ENCODE assay signal across 17 cellular contexts in genomic region chr10:28561531-28561930, GRCh38. TPM values are rescaled to one million over a fixed set of nuclear protein-coding genes. Genes with fewer than 3 reads are reported as not detected.
DNase-seq lines count a peak whose midpoint lies in the region.
"Had no signal": no experiment of that assay in that cellular context is flagged by ENCODE, and none has a peak within 500 bp of the region (broad histone marks: within the 10 kb centered on the region; RNA-seq: fewer than 3 reads in every experiment).

No MANE protein-coding gene starts in this region.

- peaks cover 20% of the 10 kb centered on the region for H3K4me1 ChIP-seq in mesendoderm (ENCODE audit: control insufficient read depth, low read depth, low read length)

- no peak overlapping the region for H3K18ac ChIP-seq in mesendoderm (ENCODE audit: low read length)

- H3K4me3 ChIP-seq in H7 (ENCODE audit: insufficient read depth, low read depth, low read length) (no peak overlapping the region), mesendoderm (ENCODE audit: low read length) (no peak overlapping the region)
- H3K4me3 ChIP-seq: GM12878 had no signal

- peaks cover 19% of the 10 kb centered on the region for H3K79me1 ChIP-seq in mesendoderm (ENCODE audit: low read length)

- H3K36me3 ChIP-seq in H7 (replicated peaks; ENCODE audit: control insufficient read depth, insufficient read depth, low read length) (peaks cover 5% of the 10 kb centered on the region; the same call in 1 of the 2 replicates), mesendoderm (ENCODE audit: control insufficient read depth, insufficient read depth, low read length) (peaks cover 3% of the 10 kb centered on the region)

- DNase-seq in ELF-1 (ENCODE audit: low read depth, low spot score) (peak; percentile 49), H7 (peak; percentile 5), cerebellar cortex (ENCODE audit: low spot score) (peak; percentile 71), mesendoderm (peak; percentile 51), hypothalamus (lab: John Stamatoyannopoulos, UW) (no peak), Ammon's horn (ENCODE audit: low spot score) (no peak), HK-2 (ENCODE audit: unreplicated experiment) (no peak)
- DNase-seq: CD4-positive, CD25-positive, alpha-beta regulatory T cell; DMS79; NCI-H1105; NCI-H1694 treated with DMSO at 0.1 percent for 48 hours; NCI-H2081 treated with DMSO at 0.1 percent for 48 hours; NCI-H2171 treated with DMSO at 0.1 percent for 48 hours; NCI-H446 treated with DMSO at 0.1 percent for 48 hours; NCI-H526 treated with DMSO at 0.1 percent for 48 hours; Right ventricle myocardium superior had no signal

- H3K23ac ChIP-seq in mesendoderm (ENCODE audit: low read length), result no peak overlapping the region

- no peaks in the 10 kb centered on the region for H3K27me3 ChIP-seq in H7 (ENCODE audit: control insufficient read depth, insufficient read depth, low read length)
- no peaks in the 10 kb centered on the region for H3K27me3 ChIP-seq in mesendoderm (ENCODE audit: insufficient read depth, low read length, poor library complexity)

- H2BK120ac ChIP-seq in mesendoderm (ENCODE audit: low read depth, low read length), result no peak overlapping the region

- H4K8ac ChIP-seq in mesendoderm (ENCODE audit: low read depth, low read length), result no peak overlapping the region

- H3K4ac ChIP-seq in mesendoderm (ENCODE audit: low read depth, low read length), result no peak overlapping the region

- H3K56ac ChIP-seq in mesendoderm (ENCODE audit: low read length), result no peak overlapping the region

- H4K5ac ChIP-seq in mesendoderm (ENCODE audit: low read length), result no peak overlapping the region

- H3K9ac ChIP-seq in mesendoderm (ENCODE audit: low read length), result no peak overlapping the region

- no peak overlapping the region for H3K4me2 ChIP-seq in mesendoderm (ENCODE audit: low read length)

- H3K27ac ChIP-seq in mesendoderm (ENCODE audit: low read depth, low read length), result no peak overlapping the region

- H2BK15ac ChIP-seq in mesendoderm (replicated peaks; ENCODE audit: low read depth), result no peak overlapping the region

- H3K79me2 ChIP-seq in mesendoderm (ENCODE audit: control insufficient read depth, insufficient read depth, low read length), result peaks cover 77% of the 10 kb centered on the region

- WGBS in mesendoderm (ENCODE audit: extremely low coverage, insufficient coverage, low lambda C conversion rate), result 100% methylated on average over 1 of the region's 10 CpGs

- H2BK5ac ChIP-seq in mesendoderm (ENCODE audit: low read length), result no peak overlapping the region

- H2AK5ac ChIP-seq in mesendoderm (ENCODE audit: low read length), result no peak overlapping the region

RNA-seq across cellular contexts. Expression of gene WAC, which starts 28.6 kb away (rescaled TPM):
- 71.0 and 99.9 TPM in 2 replicates for total RNA-seq in H7 (2014; rRNA removed; shearing (Covaris generic))
- 121 TPM for polyA plus RNA-seq in mesendoderm (2013, experiment 1 of 2)
- polyA plus RNA-seq in mesendoderm (2013, experiment 2 of 2), result 122 TPM

Comparison
In these comparisons a context has a peak if more than half of its experiments do, and no peak if none do; other contexts are left out.
1. DNase-seq: peak in ELF-1 (single experiment), H7 (single experiment), cerebellar cortex (single experiment) and mesendoderm (single experiment); none in hypothalamus (0 of 51), Ammon's horn (single experiment) and HK-2 (single experiment).